Comparison of ENCODE assay signal across 38 cellular contexts in the genomic region with DNA sequence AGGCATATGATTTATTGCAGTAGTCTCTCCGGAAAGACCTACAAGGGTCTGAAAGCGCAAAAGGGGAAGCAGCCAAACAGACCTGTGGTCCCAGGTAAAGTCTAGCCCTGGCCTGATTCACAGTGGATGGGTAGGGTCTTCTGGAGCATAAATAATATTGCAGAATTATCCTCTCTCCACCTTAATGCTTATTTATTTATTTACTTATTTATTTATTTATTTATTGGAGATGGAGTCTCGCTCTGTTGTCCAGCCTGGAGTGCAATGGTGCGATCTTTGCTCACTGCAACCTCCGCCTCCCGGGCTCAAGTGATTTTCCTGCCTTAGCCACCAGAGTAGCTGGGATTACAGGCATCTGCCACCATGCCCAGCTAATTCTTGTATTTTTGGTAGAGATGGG. TPM values are rescaled to one million over a fixed set of nuclear protein-coding genes. Genes with fewer than 3 reads are reported as not detected.
"Had no signal": no experiment of that assay in that cellular context is flagged by ENCODE, and none has a peak within 500 bp of the region (broad histone marks: within the 10 kb centered on the region; RNA-seq: fewer than 3 reads in every experiment).

No MANE protein-coding gene starts in this region.

- H3K36me3 ChIP-seq: MG63 had no signal

- H3K27me3 ChIP-seq: MG63 had no signal

- DNase-seq: Karpas-422, Kasumi-1, MM.1S, MV-4-11, NCI-H1048, NCI-H1092, NCI-H1092 treated with DMSO at 0.1 percent for 48 hours, NCI-H1105, NCI-H1105 treated with DMSO at 0.1 percent for 48 hours, NCI-H1417, NCI-H1417 treated with DMSO at 0.1 percent for 48 hours, NCI-H1436, NCI-H1436 treated with DMSO at 0.1 percent for 48 hours, NCI-H146, NCI-H1694, NCI-H1694 treated with DMSO at 0.1 percent for 48 hours, NCI-H187, NCI-H187 treated with DMSO at 0.1 percent for 48 hours, NCI-H1930, NCI-H2029, NCI-H2029 treated with DMSO at 0.1 percent for 48 hours, NCI-H2081, NCI-H2081 treated with DMSO at 0.1 percent for 48 hours, NCI-H2107, NCI-H2171, NCI-H2171 treated with DMSO at 0.1 percent for 48 hours, NCI-H2227 treated with DMSO at 0.1 percent for 48 hours, NCI-H226, NCI-H345, NCI-H446, NCI-H446 treated with DMSO at 0.1 percent for 48 hours, NCI-H510A, NCI-H510A treated with DMSO at 0.1 percent for 48 hours had no signal

- H3K9me3 ChIP-seq: MG63 had no signal

- H3K4me3 ChIP-seq: MG63 had no signal

RNA-seq across cellular contexts. Expression of a gene that starts 11.8 kb away (rescaled TPM):
- total RNA-seq: LHCN-M2, M059J, MCF 10A, NCI-H460 had no signal

RNA-seq across cellular contexts. Expression of a gene that starts 53.4 kb away (rescaled TPM):
- total RNA-seq: LHCN-M2, M059J, NCI-H460 had no signal
